26 cellular contexts compared by ENCODE assay signal in the genomic region with DNA sequence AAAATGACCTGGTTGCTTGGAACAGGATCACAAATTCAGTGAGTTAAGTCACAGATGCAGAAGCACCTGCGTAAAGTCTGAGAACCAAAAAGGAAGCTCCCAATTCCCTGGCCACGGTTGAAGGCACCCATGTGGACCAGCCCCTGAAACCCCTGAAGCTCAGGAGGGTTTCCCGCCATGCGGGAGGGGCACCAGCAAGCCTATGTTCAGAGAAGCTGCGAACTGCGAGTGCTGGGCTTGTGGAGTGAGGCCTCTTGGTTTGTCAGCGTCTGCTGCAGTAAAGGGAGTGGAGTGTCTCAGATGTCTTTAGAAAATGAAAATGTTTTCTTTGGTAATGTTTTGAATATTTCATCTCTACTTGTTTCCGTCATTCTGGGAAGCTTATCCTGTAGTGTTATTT. TPM values are rescaled to one million over a fixed set of nuclear protein-coding genes. Genes with fewer than 3 reads are reported as not detected.
DNase-seq lines count a peak whose midpoint lies in the region; ATAC-seq, FAIRE-seq and TF ChIP-seq lines count a peak whose summit lies in the region.
"Had no signal": no experiment of that assay in that cellular context is flagged by ENCODE, and none has a peak within 500 bp of the region (broad histone marks: within the 10 kb centered on the region; RNA-seq: fewer than 3 reads in every experiment).

No MANE protein-coding gene starts in this region.

- peak overlapping the region; percentile 13; the same call in 1 of the 2 replicates for H3K27ac ChIP-seq in GM12878 (ENCODE audit: control insufficient read depth, insufficient read depth)
- no peak overlapping the region for H3K27ac ChIP-seq in SK-N-SH (ENCODE audit: low read depth in 2 of 2, low read length in 1 of 2)
- no peak overlapping the region for H3K27ac ChIP-seq in coronary artery
- H3K27ac ChIP-seq: 22Rv1, gastrocnemius medialis, hepatocyte, lower lobe of right lung, VCaP had no signal

- H3K79me2 ChIP-seq in GM12878 (ENCODE audit: control insufficient read depth, insufficient read depth, low read length) = no peaks in the 10 kb centered on the region
- no peaks in the 10 kb centered on the region for H3K79me2 ChIP-seq in SK-N-SH (ENCODE audit: insufficient read depth)
- H3K79me2 ChIP-seq: hepatocyte had no signal

- peaks cover 8% of the 10 kb centered on the region; the same call in 2 of the 3 replicates for H3K9me3 ChIP-seq in GM12878 (replicated peaks; ENCODE audit: control insufficient read depth, insufficient read depth, low read length)
- no peaks in the 10 kb centered on the region for H3K9me3 ChIP-seq in SK-N-SH
- H3K9me3 ChIP-seq: gastrocnemius medialis, lower lobe of right lung had no signal

- H3K4me3 Mint-ChIP-seq in activated CD4-positive, alpha-beta T cell treated with anti-CD3 and anti-CD28 coated beads for 36 hours = no peak overlapping the region
- H3K4me3 Mint-ChIP-seq in natural killer cell treated with Interleukin-12 subunit alpha and Interleukin-12 subunit beta and Interleukin-15 and Interleukin-18, amount 100 ng/mL, for 72 hours = peak overlapping the region; percentile 46
- H3K4me3 Mint-ChIP-seq in natural killer cell = no peak overlapping the region
- H3K4me3 Mint-ChIP-seq in stimulated activated effector memory CD8-positive, alpha-beta T cell treated with anti-CD3 and anti-CD28 coated beads, Interleukin-12 subunit alpha, Interleukin-12 subunit beta, amount 100 ng/mL, for 72 hours = peak overlapping the region; percentile 38
- H3K4me3 Mint-ChIP-seq: GM23338; HFFc6; nephron; stimulated activated naive B cell treated with anti-CD40 and anti-IgM and Interleukin-4, amounts not matched to agents 10 μg/mL and 1 μg/mL and 100 μg/mL, for 72 hours had no signal

- H3K4me3 ChIP-seq in GM12878 (no peak overlapping the region), SK-N-SH (ENCODE audit: low read depth in 2 of 2, low read length in 1 of 2) (no peak overlapping the region), coronary artery (no peak overlapping the region)
- H3K4me3 ChIP-seq: gastrocnemius medialis, GM23338, hepatocyte, lower lobe of right lung had no signal

- WGBS in GM12878 (ENCODE audit: insufficient coverage, insufficient replicate concordance, low lambda C conversion rate, missing lambda C conversion rate) = 43% methylated on average over 8 of the region's 8 CpGs
- 36% methylated on average over 8 of the region's 8 CpGs for WGBS in SK-N-SH (ENCODE audit: low lambda C conversion rate)

- TF ChIP-seq POLR2A in GM12878 (IDR thresholded peaks at IDR 0.05; ENCODE audit: low read depth, low read length) = no peak

- peaks cover 17% of the 10 kb centered on the region for H3K36me3 Mint-ChIP-seq in activated CD4-positive, alpha-beta T cell treated with anti-CD3 and anti-CD28 coated beads for 36 hours (ENCODE audit: low read depth)
- peaks cover 11% of the 10 kb centered on the region for H3K36me3 Mint-ChIP-seq in natural killer cell treated with Interleukin-12 subunit alpha and Interleukin-12 subunit beta and Interleukin-15 and Interleukin-18, amount 100 ng/mL, for 72 hours
- peaks cover 10% of the 10 kb centered on the region for H3K36me3 Mint-ChIP-seq in natural killer cell
- peaks cover 6% of the 10 kb centered on the region for H3K36me3 Mint-ChIP-seq in stimulated activated effector memory CD8-positive, alpha-beta T cell treated with anti-CD3 and anti-CD28 coated beads, Interleukin-12 subunit alpha, Interleukin-12 subunit beta, amount 100 ng/mL, for 72 hours

- H3K4me1 Mint-ChIP-seq in activated CD4-positive, alpha-beta T cell treated with anti-CD3 and anti-CD28 coated beads for 36 hours = peaks cover 88% of the 10 kb centered on the region
- peaks cover 35 to 71% of the 10 kb centered on the region in 2 donors for H3K4me1 Mint-ChIP-seq in natural killer cell treated with Interleukin-12 subunit alpha and Interleukin-12 subunit beta and Interleukin-15 and Interleukin-18, amount 100 ng/mL, for 72 hours (ENCODE audit: low read depth in 2 of 2)
- peaks cover 63 to 92% of the 10 kb centered on the region in 2 donors for H3K4me1 Mint-ChIP-seq in natural killer cell
- H3K4me1 Mint-ChIP-seq in stimulated activated effector memory CD8-positive, alpha-beta T cell treated with anti-CD3 and anti-CD28 coated beads, Interleukin-12 subunit alpha, Interleukin-12 subunit beta, amount 100 ng/mL, for 72 hours = peaks cover 83% of the 10 kb centered on the region

- peak; percentile 33 for DNase-seq in activated CD4-positive, alpha-beta T cell treated with anti-CD3 and anti-CD28 coated beads for 36 hours
- DNase-seq in activated CD4-positive, alpha-beta T cell treated with anti-CD3 and anti-CD28 coated beads, Interleukin-2, amount 50 U/mL, for 4 hours = no peak
- DNase-seq in natural killer cell treated with Interleukin-12 subunit alpha and Interleukin-12 subunit beta and Interleukin-15 and Interleukin-18, amount 100 ng/mL, for 72 hours (ENCODE audit: low spot score) = no peak
- DNase-seq in natural killer cell = no peak
- DNase-seq in GM12878 (ENCODE audit: low read depth, low spot score) = no peak
- no peak for DNase-seq in stimulated activated effector memory CD8-positive, alpha-beta T cell treated with anti-CD3 and anti-CD28 coated beads, Interleukin-12 subunit alpha, Interleukin-12 subunit beta, amount 100 ng/mL, for 72 hours (ENCODE audit: low spot score in 2 of 2)
- no peak for DNase-seq in SK-N-SH
- DNase-seq in coronary artery (ENCODE audit: low spot score) = no peak
- DNase-seq: activated gamma-delta T cell; DMS79 treated with DMSO at 0.1 percent for 48 hours; gastrocnemius medialis; GF-D8; HFFc6; lower lobe of right lung; NCI-H2107; NCI-H446; NCI-H82; SIG-M5; stimulated activated naive B cell treated with anti-CD40 and anti-IgM and Interleukin-4, amounts not matched to agents 10 μg/mL and 1 μg/mL and 100 μg/mL, for 72 hours; SW 1271; T-helper 9 cell had no signal

- TF ChIP-seq CTCF in natural killer cell (IDR thresholded peaks at IDR 0.05) (no peak), GM12878 (IDR thresholded peaks at IDR 0.05 in 2 of 3, conservative IDR thresholded peaks at IDR 0.05 in 1 of 3; ENCODE audit: control insufficient read depth in 2 of 3, extremely low read depth in 1 of 3, insufficient read depth in 1 of 3, low read depth in 3 of 3, low read length in 3 of 3) (no peak), SK-N-SH (IDR thresholded peaks at IDR 0.05) (no peak), coronary artery (IDR thresholded peaks at IDR 0.05) (no peak)

- SMC1A ChIA-PET in GM12878 (lab: Charles Lee; ENCODE audit: uncharacterized antibody, unreplicated experiment) = interaction anchor here (1.4 to 9.1 kb wide), 2 partner anchors 16 to 17 kb away, joined by 12 to 106 read pairs; a partner anchor contains a TSS

- no peaks in the 10 kb centered on the region for H4K20me1 ChIP-seq in GM12878 (ENCODE audit: control insufficient read depth, insufficient read depth)
- H4K20me1 ChIP-seq in SK-N-SH (ENCODE audit: insufficient read depth) = no peaks in the 10 kb centered on the region

- H2AFZ ChIP-seq in GM12878 (ENCODE audit: control insufficient read depth, low read depth, low read length) (no peak overlapping the region), SK-N-SH (ENCODE audit: low read depth) (no peak overlapping the region)
- H2AFZ ChIP-seq: GM23338, hepatocyte had no signal

- no peak for FAIRE-seq in GM12878 (lab: Jason Lieb, UNC)

- TF ChIP-seq RAD21 in GM12878 (IDR thresholded peaks at IDR 0.05; ENCODE audit: insufficient read depth, low read depth, low read length) = no peak
- no peak for TF ChIP-seq RAD21 in SK-N-SH (IDR thresholded peaks at IDR 0.05; ENCODE audit: low read length)

- intact Hi-C loops in activated CD4-positive, alpha-beta T cell treated with anti-CD3 and anti-CD28 coated beads for 36 hours (cut with DNase I, micrococcal nuclease) = loop anchor here (5.0 to 10.0 kb wide), 4 partner anchors 534 to 1141 kb away; a partner anchor contains a TSS
- intact Hi-C loops in natural killer cell (cut with micrococcal nuclease) (loop anchor here (2.0 kb wide), 1 partner anchor 15 kb away; no protein-coding TSS in a partner anchor), GM12878 (cut with micrococcal nuclease; ENCODE audit: unreplicated experiment) (loop anchor here (2.0 kb wide), 1 partner anchor 15 kb away; a partner anchor contains a TSS)

- no peak for TF ChIP-seq EP300 in GM12878 (IDR thresholded peaks at IDR 0.05; ENCODE audit: borderline replicate concordance in 1 of 2, control insufficient read depth in 1 of 2, low read depth in 2 of 2, low read length in 2 of 2)
- no peak for TF ChIP-seq EP300 in SK-N-SH (IDR thresholded peaks at IDR 0.05; ENCODE audit: borderline replicate concordance in 1 of 2, low read depth in 1 of 2, low read length in 1 of 2)

- H3K4me2 ChIP-seq in GM12878 (ENCODE audit: control insufficient read depth, insufficient read depth) (peak overlapping the region; percentile 23), SK-N-SH (no peak overlapping the region)
- H3K4me2 ChIP-seq: GM23338, hepatocyte had no signal

- POLR2A ChIA-PET in activated CD4-positive, alpha-beta T cell treated with anti-CD3 and anti-CD28 coated beads for 36 hours (lab: Charles Lee) = no interaction called here
- POLR2A ChIA-PET in GM12878 (lab: Charles Lee) = interaction anchor here (1.4 kb wide), 1 partner anchor 17 kb away, joined by 4 read pairs; no protein-coding TSS in a partner anchor
- POLR2A ChIA-PET in SK-N-SH (lab: Yijun Ruan, JAX) = no interaction called here

- no peaks in the 10 kb centered on the region for H3F3A ChIP-seq in SK-N-SH (replicated peaks; ENCODE audit: insufficient read depth)

- H3K9me3 Mint-ChIP-seq in activated CD4-positive, alpha-beta T cell treated with anti-CD3 and anti-CD28 coated beads for 36 hours (ENCODE audit: low read depth) = peaks cover 14% of the 10 kb centered on the region
- no peaks in the 10 kb centered on the region for H3K9me3 Mint-ChIP-seq in natural killer cell treated with Interleukin-12 subunit alpha and Interleukin-12 subunit beta and Interleukin-15 and Interleukin-18, amount 100 ng/mL, for 72 hours
- H3K9me3 Mint-ChIP-seq in natural killer cell = peaks cover 3 to 4% of the 10 kb centered on the region in 2 donors
- H3K9me3 Mint-ChIP-seq in stimulated activated effector memory CD8-positive, alpha-beta T cell treated with anti-CD3 and anti-CD28 coated beads, Interleukin-12 subunit alpha, Interleukin-12 subunit beta, amount 100 ng/mL, for 72 hours = peaks cover 7% of the 10 kb centered on the region

- CTCF ChIA-PET in activated CD4-positive, alpha-beta T cell treated with anti-CD3 and anti-CD28 coated beads for 36 hours (lab: Charles Lee) = interaction anchor here (0.6 to 1.9 kb wide), 3 partner anchors 17 to 1008 kb away, joined by 3 to 14 read pairs (median 12); a partner anchor contains a TSS
- CTCF ChIA-PET in GM12878 (lab: Yijun Ruan, JAX) = interaction anchor here (1.5 to 4.9 kb wide), 3 partner anchors 8 to 40 kb away, joined by 5 to 29 read pairs (median 27); a partner anchor contains a TSS
- CTCF ChIA-PET in SK-N-SH (lab: Yijun Ruan, JAX) = interaction anchor here (1.1 kb wide), 1 partner anchor 16 kb away, joined by 3 read pairs; a partner anchor contains a TSS

- H3K27ac Mint-ChIP-seq in activated CD4-positive, alpha-beta T cell treated with anti-CD3 and anti-CD28 coated beads for 36 hours = no peak overlapping the region
- peak overlapping the region; percentile 7 to 57 for H3K27ac Mint-ChIP-seq in natural killer cell treated with Interleukin-12 subunit alpha and Interleukin-12 subunit beta and Interleukin-15 and Interleukin-18, amount 100 ng/mL, for 72 hours
- H3K27ac Mint-ChIP-seq in natural killer cell = no peak overlapping the region
- no peak overlapping the region for H3K27ac Mint-ChIP-seq in stimulated activated effector memory CD8-positive, alpha-beta T cell treated with anti-CD3 and anti-CD28 coated beads, Interleukin-12 subunit alpha, Interleukin-12 subunit beta, amount 100 ng/mL, for 72 hours
- H3K27ac Mint-ChIP-seq: GM23338; HFFc6; nephron; stimulated activated naive B cell treated with anti-CD40 and anti-IgM and Interleukin-4, amounts not matched to agents 10 μg/mL and 1 μg/mL and 100 μg/mL, for 72 hours had no signal

- no peaks in the 10 kb centered on the region for H3K27me3 ChIP-seq in GM12878 (replicated peaks in 1 of 2; ENCODE audit: control insufficient read depth in 2 of 2, insufficient read depth in 2 of 2, low read length in 1 of 2)
- no peaks in the 10 kb centered on the region; the same call in 1 of the 2 replicates for H3K27me3 ChIP-seq in SK-N-SH (ENCODE audit: insufficient read depth)
- H3K27me3 ChIP-seq: gastrocnemius medialis, hepatocyte had no signal

- H3K9ac ChIP-seq in GM12878 (ENCODE audit: control insufficient read depth, insufficient read depth, low read length) (no peak overlapping the region), SK-N-SH (no peak overlapping the region)

- ATAC-seq in activated CD4-positive, alpha-beta T cell treated with anti-CD3 and anti-CD28 coated beads for 36 hours = no peak
- ATAC-seq in natural killer cell treated with Interleukin-12 subunit alpha and Interleukin-12 subunit beta and Interleukin-15 and Interleukin-18, amount 100 ng/mL, for 72 hours = peak in 1 of 2 donors; percentile 39
- ATAC-seq in natural killer cell = no peak
- no peak for ATAC-seq in GM12878
- ATAC-seq in stimulated activated effector memory CD8-positive, alpha-beta T cell treated with anti-CD3 and anti-CD28 coated beads, Interleukin-12 subunit alpha, Interleukin-12 subunit beta, amount 100 ng/mL, for 72 hours = peak; percentile 47
- ATAC-seq: gastrocnemius medialis; GM23338; lower lobe of right lung; stimulated activated naive B cell treated with anti-CD40 and anti-IgM and Interleukin-4, amounts not matched to agents 10 μg/mL and 1 μg/mL and 100 μg/mL, for 72 hours had no signal

- H3K4me1 ChIP-seq in GM12878 (ENCODE audit: control insufficient read depth, insufficient read depth, low read length) (peaks cover 71% of the 10 kb centered on the region), SK-N-SH (ENCODE audit: control insufficient read depth in 1 of 2, insufficient read depth in 2 of 2, low read depth in 1 of 2, low read length in 1 of 2) (no peaks in the 10 kb centered on the region)
- H3K4me1 ChIP-seq: gastrocnemius medialis had no signal

- H3K27me3 Mint-ChIP-seq in activated CD4-positive, alpha-beta T cell treated with anti-CD3 and anti-CD28 coated beads for 36 hours = no peaks in the 10 kb centered on the region
- H3K27me3 Mint-ChIP-seq in natural killer cell treated with Interleukin-12 subunit alpha and Interleukin-12 subunit beta and Interleukin-15 and Interleukin-18, amount 100 ng/mL, for 72 hours = peaks cover 0 to 3% of the 10 kb centered on the region in 2 donors
- no peaks in the 10 kb centered on the region for H3K27me3 Mint-ChIP-seq in natural killer cell (ENCODE audit: low read depth in 2 of 2)

- RAD21 ChIA-PET in GM12878 (lab: Charles Lee; ENCODE audit: unreplicated experiment) = interaction anchor here (0.9 to 8.4 kb wide), 3 partner anchors 16 to 24 kb away, joined by 3 to 85 read pairs (median 3); a partner anchor contains a TSS

- no peaks in the 10 kb centered on the region for H3K9me2 ChIP-seq in SK-N-SH

- BruUV-seq in GM12878 (replicated peaks; lab: Mats Ljungman, UMichigan) = no TSS peak

- in situ Hi-C loops in GM12878 (cut with MboI) = no loop called here

- H3K36me3 ChIP-seq in GM12878 (ENCODE audit: control insufficient read depth in 2 of 2, insufficient read depth in 2 of 2, low read length in 1 of 2) = no peaks in the 10 kb centered on the region
- no peaks in the 10 kb centered on the region for H3K36me3 ChIP-seq in SK-N-SH (replicated peaks in 1 of 2; ENCODE audit: control insufficient read depth in 1 of 2, insufficient read depth in 2 of 2, low read length in 1 of 2)
- H3K36me3 ChIP-seq: gastrocnemius medialis, lower lobe of right lung had no signal

RNA-seq across cellular contexts. Expression of a gene that starts 16.1 kb away (rescaled TPM):
- total RNA-seq in activated CD4-positive, alpha-beta T cell treated with anti-CD3 and anti-CD28 coated beads for 36 hours = 1 to 10 TPM; 1.2 to 2.4 TPM
- under 1 TPM in 1 of 2 donors, not detected in 1; 0.33 TPM for total RNA-seq in natural killer cell treated with Interleukin-12 subunit alpha and Interleukin-12 subunit beta and Interleukin-15 and Interleukin-18, amount 100 ng/mL, for 72 hours
- total RNA-seq in natural killer cell (1 to 10 TPM; 4.4 to 5.5 (median 4.6) TPM), GM12878 (2014; rRNA removed) (6.7 and 10.0 TPM in 2 replicates), GM12878 (2014; rRNA removed; fragmentation: Illumina TruSeq; extraction: Trizol) (3.0 and 4.8 TPM in 2 replicates), GM12878 (2021) (7.0 and 7.4 TPM in 2 replicates)
- 179 and 190 TPM in 2 replicates for total RNA-seq in GM12878 (2013; cell fraction: nucleolus; rRNA removed)
- polyA plus RNA-seq in GM12878 (2011; ENCODE audit: low read depth) = 13.1 TPM
- polyA plus RNA-seq in GM12878 (2011; rRNA removed) (79.2 and 154 TPM in 2 replicates), GM12878 (2014; fragmentation: Illumina TruSeq; extraction: Trizol) (8.4 and 11.1 TPM in 2 replicates), GM12878 (2014; fragmentation: Nextera tagmentation; extraction: Ambion mirVana) (1 to 10 TPM; 3.1 to 3.8 TPM), GM12878 (2014; rRNA removed) (7.7 and 9.5 TPM in 2 replicates), GM12878 (2016; fragmentation: Nextera tagmentation; extraction: Ambion mirVana) (1 to 10 TPM; 6.1 to 6.2 TPM), SK-N-SH (2012; rRNA removed) (not detected in 2 replicates)
- polyA plus RNA-seq in GM12878 (2011; cell fraction: cytosol; rRNA removed) = 198 and 252 TPM in 2 replicates
- 175 and 259 TPM in 2 replicates for polyA plus RNA-seq in GM12878 (2011; cell fraction: nucleus; rRNA removed)
- 12.5 and 14.4 TPM in 2 replicates for polyA plus RNA-seq in GM12878 (2012)
- polyA minus RNA-seq in GM12878 (2011; rRNA and poly(A)+ RNA removed) = 349 and 417 TPM in 2 replicates
- 24.4 and 33.4 TPM in 2 replicates for polyA minus RNA-seq in GM12878 (2011; cell fraction: cytosol; rRNA and poly(A)+ RNA removed)
- 62.5 and 74.1 TPM in 2 replicates for polyA minus RNA-seq in GM12878 (2011; cell fraction: nucleus; rRNA and poly(A)+ RNA removed)
- 0.05 and 0.08 TPM in 2 replicates for polyA plus RNA-seq in SK-N-SH (2012; cell fraction: cytosol; rRNA removed)
- 0.08 and 0.23 TPM in 2 replicates for polyA plus RNA-seq in SK-N-SH (2012; cell fraction: nucleus; rRNA removed)

Comparison
In these comparisons a context has a peak if more than half of its experiments do, and no peak if none do; other contexts are left out.
1. H3K27ac Mint-ChIP-seq: peak in natural killer cell treated with Interleukin-12 subunit alpha and Interleukin-12 subunit beta and Interleukin-15 and Interleukin-18, amount 100 ng/mL, for 72 hours (2 of 2); none in activated CD4-positive, alpha-beta T cell treated with anti-CD3 and anti-CD28 coated beads for 36 hours (single experiment), natural killer cell (0 of 2) and stimulated activated effector memory CD8-positive, alpha-beta T cell treated with anti-CD3 and anti-CD28 coated beads, Interleukin-12 subunit alpha, Interleukin-12 subunit beta, amount 100 ng/mL, for 72 hours (single experiment).
2. H3K4me3 Mint-ChIP-seq: peak in natural killer cell treated with Interleukin-12 subunit alpha and Interleukin-12 subunit beta and Interleukin-15 and Interleukin-18, amount 100 ng/mL, for 72 hours (single experiment) and stimulated activated effector memory CD8-positive, alpha-beta T cell treated with anti-CD3 and anti-CD28 coated beads, Interleukin-12 subunit alpha, Interleukin-12 subunit beta, amount 100 ng/mL, for 72 hours (single experiment); none in activated CD4-positive, alpha-beta T cell treated with anti-CD3 and anti-CD28 coated beads for 36 hours (single experiment) and natural killer cell (single experiment).